Comparison of ENCODE assay signal across 23 cellular contexts in genomic region chr18:32577561-32577960, GRCh38.
"Had no signal": no experiment of that assay in that cellular context is flagged by ENCODE, and none has a peak within 500 bp of the region (broad histone marks: within the 10 kb centered on the region; RNA-seq: fewer than 3 reads in every experiment).

No MANE protein-coding gene starts in this region.

- H3K4me1 ChIP-seq: breast epithelium, colonic mucosa had no signal

- H3K4me1 Mint-ChIP-seq: activated naive CD4-positive, alpha-beta T cell treated with anti-CD3 and anti-CD28 coated beads, Interleukin-2, amount 50 U/mL, for 24 hours; IgD-negative memory B cell had no signal

- H3K9me3 ChIP-seq: breast epithelium, colonic mucosa had no signal

- H3K27ac Mint-ChIP-seq: activated CD8-positive, alpha-beta T cell treated with anti-CD3 and anti-CD28 coated beads for 36 hours; activated naive CD4-positive, alpha-beta T cell treated with anti-CD3 and anti-CD28 coated beads, Interleukin-2, amount 50 U/mL, for 24 hours; activated T-cell treated with anti-CD3 and anti-CD28 coated beads, Interleukin-2, amount 50 U/mL, for 24 hours; activated T-helper 1 cell treated with anti-CD3 and anti-CD28 coated beads, Interleukin-12 subunit alpha, Interleukin-12 subunit beta, Interleukin-2, Interleukin-4 antibody, amounts not matched to agents 30 ng/mL and 10 ng/mL and 1 ng/mL, durations not matched to agents 14 hours and 24 hours and 36 hours; IgD-negative memory B cell; T-helper 1 cell treated with Interleukin-12 subunit alpha and Interleukin-12 subunit beta and Interleukin-4 antibody, amounts not matched to agents 30 μg/mL and 1 μg/mL, for 36 hours had no signal

- H3K4me3 Mint-ChIP-seq: activated CD8-positive, alpha-beta T cell treated with anti-CD3 and anti-CD28 coated beads for 36 hours; activated naive CD4-positive, alpha-beta T cell treated with anti-CD3 and anti-CD28 coated beads, Interleukin-2, amount 50 U/mL, for 24 hours; activated T-cell treated with anti-CD3 and anti-CD28 coated beads, Interleukin-2, amount 50 U/mL, for 24 hours; activated T-helper 1 cell treated with anti-CD3 and anti-CD28 coated beads, Interleukin-12 subunit alpha, Interleukin-12 subunit beta, Interleukin-2, Interleukin-4 antibody, amounts not matched to agents 30 ng/mL and 10 ng/mL and 1 ng/mL, durations not matched to agents 14 hours and 24 hours and 36 hours; IgD-negative memory B cell; T-helper 1 cell treated with Interleukin-12 subunit alpha and Interleukin-12 subunit beta and Interleukin-4 antibody, amounts not matched to agents 30 μg/mL and 1 μg/mL, for 36 hours had no signal

- H3K4me3 ChIP-seq: breast epithelium, colonic mucosa had no signal

- H3K27me3 ChIP-seq: breast epithelium, colonic mucosa had no signal

- H3K36me3 Mint-ChIP-seq: activated naive CD4-positive, alpha-beta T cell treated with anti-CD3 and anti-CD28 coated beads, Interleukin-2, amount 50 U/mL, for 24 hours; IgD-negative memory B cell had no signal

- H3K27ac ChIP-seq: breast epithelium, colonic mucosa had no signal

- H3K36me3 ChIP-seq: breast epithelium, colonic mucosa had no signal

- ATAC-seq: activated CD4-positive, CD25-positive, alpha-beta regulatory T cell treated with anti-CD3 and anti-CD28 coated beads, Interleukin-2, amount 50 U/mL, for 24 hours; activated CD8-positive, alpha-beta T cell treated with anti-CD3 and anti-CD28 coated beads for 36 hours; PC-3 had no signal

- DNase-seq: activated CD4-positive, alpha-beta T cell treated with anti-CD3 and anti-CD28 coated beads for 4 hours; activated CD8-positive, alpha-beta memory T cell treated with anti-CD3 and anti-CD28 coated beads, Interleukin-2, amount 50 U/mL, for 4 hours; activated CD8-positive, alpha-beta T cell treated with anti-CD3 and anti-CD28 coated beads for 36 hours; activated effector memory CD4-positive, alpha-beta T cell treated with Interleukin-2 at 50 U/mL for 16 hours; activated naive CD4-positive, alpha-beta T cell; activated T-cell treated with anti-CD3 and anti-CD28 coated beads, Interleukin-2, amount 50 U/mL, for 24 hours; aorta; caudate nucleus; colonic mucosa; KG1; NCI-H1048; NCI-H1694 treated with DMSO at 0.1 percent for 48 hours; NCI-H2171 treated with DMSO at 0.1 percent for 48 hours; NCI-H226; NCI-H524; PC-3; SHP77 treated with DMSO at 0.1 percent for 48 hours had no signal

- H3K9me3 Mint-ChIP-seq: activated CD8-positive, alpha-beta T cell treated with anti-CD3 and anti-CD28 coated beads for 36 hours; activated naive CD4-positive, alpha-beta T cell treated with anti-CD3 and anti-CD28 coated beads, Interleukin-2, amount 50 U/mL, for 24 hours; activated T-cell treated with anti-CD3 and anti-CD28 coated beads, Interleukin-2, amount 50 U/mL, for 24 hours; activated T-helper 1 cell treated with anti-CD3 and anti-CD28 coated beads, Interleukin-12 subunit alpha, Interleukin-12 subunit beta, Interleukin-2, Interleukin-4 antibody, amounts not matched to agents 30 ng/mL and 10 ng/mL and 1 ng/mL, durations not matched to agents 14 hours and 24 hours and 36 hours; T-helper 1 cell treated with Interleukin-12 subunit alpha and Interleukin-12 subunit beta and Interleukin-4 antibody, amounts not matched to agents 30 μg/mL and 1 μg/mL, for 36 hours had no signal
